Comparison of ENCODE assay signal across 1 cellular context in genomic region chr11:62713343-62713742, GRCh38.
TF ChIP-seq lines count a peak whose summit lies in the region.

No MANE protein-coding gene starts in this region.

TF ChIP-seq in H1, 55 proteins besides CTCF, POLR2A, EP300 and RAD21:
- no peak for TF ChIP-seq RFX5 (IDR thresholded peaks at IDR 0.05; ENCODE audit: borderline replicate concordance, low read depth, low read length)
- TF ChIP-seq TAF7 (optimal IDR thresholded peaks at IDR 0.05; ENCODE audit: borderline replicate concordance, low read depth, low read length), result no peak
- no peak for TF ChIP-seq TBP (IDR thresholded peaks at IDR 0.05; ENCODE audit: low read depth, low read length)
- TF ChIP-seq SP4 (IDR thresholded peaks at IDR 0.05; ENCODE audit: low read length), result no peak
- TF ChIP-seq, protein P1, sequence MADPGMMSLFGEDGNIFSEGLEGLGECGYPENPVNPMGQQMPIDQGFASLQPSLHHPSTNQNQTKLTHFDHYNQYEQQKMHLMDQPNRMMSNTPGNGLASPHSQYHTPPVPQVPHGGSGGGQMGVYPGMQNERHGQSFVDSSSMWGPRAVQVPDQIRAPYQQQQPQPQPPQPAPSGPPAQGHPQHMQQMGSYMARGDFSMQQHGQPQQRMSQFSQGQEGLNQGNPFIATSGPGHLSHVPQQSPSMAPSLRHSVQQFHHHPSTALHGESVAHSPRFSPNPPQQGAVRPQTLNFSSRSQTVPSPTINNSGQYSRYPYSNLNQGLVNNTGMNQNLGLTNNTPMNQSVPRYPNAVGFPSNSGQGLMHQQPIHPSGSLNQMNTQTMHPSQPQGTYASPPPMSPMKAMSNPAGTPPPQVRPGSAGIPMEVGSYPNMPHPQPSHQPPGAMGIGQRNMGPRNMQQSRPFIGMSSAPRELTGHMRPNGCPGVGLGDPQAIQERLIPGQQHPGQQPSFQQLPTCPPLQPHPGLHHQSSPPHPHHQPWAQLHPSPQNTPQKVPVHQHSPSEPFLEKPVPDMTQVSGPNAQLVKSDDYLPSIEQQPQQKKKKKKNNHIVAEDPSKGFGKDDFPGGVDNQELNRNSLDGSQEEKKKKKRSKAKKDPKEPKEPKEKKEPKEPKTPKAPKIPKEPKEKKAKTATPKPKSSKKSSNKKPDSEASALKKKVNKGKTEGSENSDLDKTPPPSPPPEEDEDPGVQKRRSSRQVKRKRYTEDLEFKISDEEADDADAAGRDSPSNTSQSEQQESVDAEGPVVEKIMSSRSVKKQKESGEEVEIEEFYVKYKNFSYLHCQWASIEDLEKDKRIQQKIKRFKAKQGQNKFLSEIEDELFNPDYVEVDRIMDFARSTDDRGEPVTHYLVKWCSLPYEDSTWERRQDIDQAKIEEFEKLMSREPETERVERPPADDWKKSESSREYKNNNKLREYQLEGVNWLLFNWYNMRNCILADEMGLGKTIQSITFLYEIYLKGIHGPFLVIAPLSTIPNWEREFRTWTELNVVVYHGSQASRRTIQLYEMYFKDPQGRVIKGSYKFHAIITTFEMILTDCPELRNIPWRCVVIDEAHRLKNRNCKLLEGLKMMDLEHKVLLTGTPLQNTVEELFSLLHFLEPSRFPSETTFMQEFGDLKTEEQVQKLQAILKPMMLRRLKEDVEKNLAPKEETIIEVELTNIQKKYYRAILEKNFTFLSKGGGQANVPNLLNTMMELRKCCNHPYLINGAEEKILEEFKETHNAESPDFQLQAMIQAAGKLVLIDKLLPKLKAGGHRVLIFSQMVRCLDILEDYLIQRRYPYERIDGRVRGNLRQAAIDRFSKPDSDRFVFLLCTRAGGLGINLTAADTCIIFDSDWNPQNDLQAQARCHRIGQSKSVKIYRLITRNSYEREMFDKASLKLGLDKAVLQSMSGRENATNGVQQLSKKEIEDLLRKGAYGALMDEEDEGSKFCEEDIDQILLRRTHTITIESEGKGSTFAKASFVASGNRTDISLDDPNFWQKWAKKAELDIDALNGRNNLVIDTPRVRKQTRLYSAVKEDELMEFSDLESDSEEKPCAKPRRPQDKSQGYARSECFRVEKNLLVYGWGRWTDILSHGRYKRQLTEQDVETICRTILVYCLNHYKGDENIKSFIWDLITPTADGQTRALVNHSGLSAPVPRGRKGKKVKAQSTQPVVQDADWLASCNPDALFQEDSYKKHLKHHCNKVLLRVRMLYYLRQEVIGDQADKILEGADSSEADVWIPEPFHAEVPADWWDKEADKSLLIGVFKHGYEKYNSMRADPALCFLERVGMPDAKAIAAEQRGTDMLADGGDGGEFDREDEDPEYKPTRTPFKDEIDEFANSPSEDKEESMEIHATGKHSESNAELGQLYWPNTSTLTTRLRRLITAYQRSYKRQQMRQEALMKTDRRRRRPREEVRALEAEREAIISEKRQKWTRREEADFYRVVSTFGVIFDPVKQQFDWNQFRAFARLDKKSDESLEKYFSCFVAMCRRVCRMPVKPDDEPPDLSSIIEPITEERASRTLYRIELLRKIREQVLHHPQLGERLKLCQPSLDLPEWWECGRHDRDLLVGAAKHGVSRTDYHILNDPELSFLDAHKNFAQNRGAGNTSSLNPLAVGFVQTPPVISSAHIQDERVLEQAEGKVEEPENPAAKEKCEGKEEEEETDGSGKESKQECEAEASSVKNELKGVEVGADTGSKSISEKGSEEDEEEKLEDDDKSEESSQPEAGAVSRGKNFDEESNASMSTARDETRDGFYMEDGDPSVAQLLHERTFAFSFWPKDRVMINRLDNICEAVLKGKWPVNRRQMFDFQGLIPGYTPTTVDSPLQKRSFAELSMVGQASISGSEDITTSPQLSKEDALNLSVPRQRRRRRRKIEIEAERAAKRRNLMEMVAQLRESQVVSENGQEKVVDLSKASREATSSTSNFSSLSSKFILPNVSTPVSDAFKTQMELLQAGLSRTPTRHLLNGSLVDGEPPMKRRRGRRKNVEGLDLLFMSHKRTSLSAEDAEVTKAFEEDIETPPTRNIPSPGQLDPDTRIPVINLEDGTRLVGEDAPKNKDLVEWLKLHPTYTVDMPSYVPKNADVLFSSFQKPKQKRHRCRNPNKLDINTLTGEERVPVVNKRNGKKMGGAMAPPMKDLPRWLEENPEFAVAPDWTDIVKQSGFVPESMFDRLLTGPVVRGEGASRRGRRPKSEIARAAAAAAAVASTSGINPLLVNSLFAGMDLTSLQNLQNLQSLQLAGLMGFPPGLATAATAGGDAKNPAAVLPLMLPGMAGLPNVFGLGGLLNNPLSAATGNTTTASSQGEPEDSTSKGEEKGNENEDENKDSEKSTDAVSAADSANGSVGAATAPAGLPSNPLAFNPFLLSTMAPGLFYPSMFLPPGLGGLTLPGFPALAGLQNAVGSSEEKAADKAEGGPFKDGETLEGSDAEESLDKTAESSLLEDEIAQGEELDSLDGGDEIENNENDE (IDR thresholded peaks at IDR 0.05; ENCODE audit: insufficient replicate concordance, low read length), result no peak
- no peak for TF ChIP-seq MAFK (IDR thresholded peaks at IDR 0.05; ENCODE audit: low read depth, low read length)
- TF ChIP-seq CBX5 (IDR thresholded peaks at IDR 0.05; ENCODE audit: low read depth, low read length), result no peak
- TF ChIP-seq CEBPB (IDR thresholded peaks at IDR 0.05; ENCODE audit: low read depth, low read length), result no peak
- no peak for TF ChIP-seq RNF2 (IDR thresholded peaks at IDR 0.05; ENCODE audit: borderline replicate concordance, low read depth, low read length, missing control alignments, poor library complexity, severe bottlenecking)
- no peak for TF ChIP-seq SIX5 (IDR thresholded peaks at IDR 0.05; ENCODE audit: low read depth, low read length)
- no peak for TF ChIP-seq SIRT6 (IDR thresholded peaks at IDR 0.05; ENCODE audit: low read length)
- no peak for TF ChIP-seq BRCA1 (IDR thresholded peaks at IDR 0.05; ENCODE audit: low read depth, low read length)
- no peak for TF ChIP-seq KDM1A (IDR thresholded peaks at IDR 0.05; ENCODE audit: borderline replicate concordance, low read length)
